8 cellular contexts compared by ENCODE assay signal in the genomic region with DNA sequence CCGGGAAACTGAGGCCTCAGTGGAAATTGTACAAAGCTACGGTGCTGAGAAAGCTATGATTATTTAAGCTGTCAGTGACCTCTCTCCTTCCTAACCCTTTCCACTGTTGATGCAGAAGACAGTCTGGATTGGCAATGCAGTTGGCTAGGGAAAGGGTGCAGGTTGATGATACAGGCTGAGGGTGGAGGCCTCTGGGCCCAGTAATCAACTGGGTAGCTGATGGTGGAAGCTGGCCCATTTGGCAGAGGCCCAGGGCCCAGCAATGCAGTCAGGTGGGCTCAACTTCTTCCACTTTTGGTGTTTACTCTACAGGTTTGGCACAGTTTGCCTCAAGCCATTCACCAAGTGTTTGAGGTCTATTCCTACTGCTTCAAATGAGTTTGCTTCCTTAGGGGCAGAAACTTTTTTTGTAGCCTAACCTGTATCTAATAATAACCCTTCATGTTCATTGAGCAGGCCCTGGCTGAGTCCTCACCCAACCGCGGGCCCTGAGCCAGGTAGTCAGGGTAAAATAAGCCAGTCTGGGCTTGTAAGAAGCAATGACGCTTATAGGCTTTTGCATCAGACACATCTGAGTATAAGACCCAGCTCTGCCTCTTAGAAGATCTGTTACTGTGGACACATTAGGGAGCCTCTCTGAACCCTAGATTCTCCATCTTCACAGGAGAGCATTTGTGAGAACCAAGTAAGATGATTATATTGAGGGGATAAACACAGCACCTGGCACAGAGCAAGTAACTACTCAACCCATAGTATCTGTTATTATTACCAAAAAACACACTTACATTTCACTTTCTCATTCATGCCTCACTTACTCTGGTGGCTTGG. TPM values are rescaled to one million over a fixed set of nuclear protein-coding genes. Genes with fewer than 3 reads are reported as not detected.
DNase-seq lines count a peak whose midpoint lies in the region; ATAC-seq and TF ChIP-seq lines count a peak whose summit lies in the region.

No MANE protein-coding gene starts in this region.

- no peak for ATAC-seq in T-cell (replicated peaks in 1 of 4)
- ATAC-seq in heart right ventricle, result peak in 3 of 8 donors; percentile 24 to 37 (median 28)

- H3K9me3 ChIP-seq in heart right ventricle, result no peaks in the 10 kb centered on the region
- no peaks in the 10 kb centered on the region for H3K9me3 ChIP-seq in endodermal cell (ENCODE audit: control insufficient read depth, low read length)

- H3K4me1 Mint-ChIP-seq in T-cell, result peaks cover 82 to 91% (median 84%) of the 10 kb centered on the region in 3 donors
- peaks cover 56% of the 10 kb centered on the region for H3K4me1 Mint-ChIP-seq in endodermal cell

- H3K27me3 Mint-ChIP-seq in T-cell (no peaks in the 10 kb centered on the region), endodermal cell (ENCODE audit: insufficient read depth) (no peaks in the 10 kb centered on the region)

- H3K27ac ChIP-seq in heart right ventricle (peak overlapping the region; percentile 88 to 100 (median 96)), substantia nigra (ENCODE audit: low read depth, low read length, poor library complexity, severe bottlenecking) (peak overlapping the region; percentile 98), endodermal cell (ENCODE audit: low read depth, low read length) (no peak overlapping the region)

- CTCF ChIA-PET in T-cell (lab: Charles Lee), result interaction anchor here (1.0 to 1.6 kb wide), 3 partner anchors 9 to 49 kb away, joined by 3 to 8 read pairs (median 4); no protein-coding TSS in a partner anchor

- H3K9me3 Mint-ChIP-seq in T-cell (no peaks in the 10 kb centered on the region), endodermal cell (no peaks in the 10 kb centered on the region)

- H3K27me3 ChIP-seq in heart right ventricle, result no peaks in the 10 kb centered on the region
- no peaks in the 10 kb centered on the region for H3K27me3 ChIP-seq in endodermal cell (ENCODE audit: control insufficient read depth, insufficient read depth, low read length, poor library complexity, severe bottlenecking)

- H3K4me3 ChIP-seq in heart right ventricle, result peak overlapping the region in 1 of 10 donors; percentile 43
- H3K4me3 ChIP-seq in endodermal cell (ENCODE audit: low read length), result no peak overlapping the region

- 61 to 67% methylated on average over 5 of the region's 5 CpGs for WGBS in heart right ventricle, 2 donors
- 82 to 91% methylated on average over 3 to 5 of the region's 5 CpGs for WGBS in endodermal cell (ENCODE audit: insufficient coverage in 1 of 2, insufficient read length in 1 of 2), 2 experiments

- H3K36me3 Mint-ChIP-seq in T-cell (peaks cover 45% of the 10 kb centered on the region), endodermal cell (ENCODE audit: low read depth) (peaks cover 50% of the 10 kb centered on the region)

- no peak for TF ChIP-seq CTCF in heart right ventricle (IDR thresholded peaks at IDR 0.05)
- TF ChIP-seq CTCF in endodermal cell (conservative IDR thresholded peaks at IDR 0.05), result no peak

- peak in 2 of 3 experiments; percentile 11 to 28 for DNase-seq in NCI-H1417 (lab: John Stamatoyannopoulos, UW)
- DNase-seq in NCI-H1417 treated with DMSO at 0.1 percent for 48 hours (lab: John Stamatoyannopoulos, UW), result no peak
- no peak for DNase-seq in T-cell
- peak in 1 of 2 donors; percentile 70 for DNase-seq in heart right ventricle
- DNase-seq in substantia nigra (lab: John Stamatoyannopoulos, UW), result peak in 2 of 49 donors; percentile 40 to 90
- no peak for DNase-seq in SIG-M5 treated with dmso at 0.1 percent for 504 hours (lab: John Stamatoyannopoulos, UW; ENCODE audit: unreplicated experiment)
- no peak for DNase-seq in HK-2 (ENCODE audit: unreplicated experiment)
- DNase-seq in endodermal cell, result no peak

- H3K4me3 Mint-ChIP-seq in T-cell (no peak overlapping the region), endodermal cell (no peak overlapping the region)

- H3K27ac Mint-ChIP-seq in T-cell (peak overlapping the region; percentile 32 to 85), endodermal cell (no peak overlapping the region)

- no peak overlapping the region for H3K9ac ChIP-seq in endodermal cell (ENCODE audit: extremely low read depth, low read length, poor library complexity, severe bottlenecking)

- POLR2A ChIA-PET in T-cell (lab: Charles Lee), result no interaction called here

- H3K36me3 ChIP-seq in heart right ventricle, result peaks cover 0 to 72% (median 18%) of the 10 kb centered on the region in 9 donors
- H3K36me3 ChIP-seq in endodermal cell (ENCODE audit: control insufficient read depth, insufficient read depth, low read length), result peaks cover 41% of the 10 kb centered on the region

- H3K4me1 ChIP-seq in heart right ventricle (peaks cover 49 to 100% (median 95%) of the 10 kb centered on the region in 9 donors), endodermal cell (ENCODE audit: control insufficient read depth, insufficient read depth, low read length) (peaks cover 28% of the 10 kb centered on the region)

- intact Hi-C loops in heart right ventricle (cut with DNase I), result loop anchor here in 4 of 10 donors (5.0 to 10.0 kb wide), 3 partner anchors 33 to 146 kb away; no protein-coding TSS in a partner anchor

RNA-seq across cellular contexts. Expression of gene BCL2L1, which starts 12.0 kb away (rescaled TPM):
- total RNA-seq in T-cell, result 10 to 100 TPM; 26.6 to 33.8 (median 27.7) TPM
- total RNA-seq in heart right ventricle, result 10 to 100 TPM; 34.7 to 97.4 (median 45.9) TPM
- polyA plus RNA-seq in heart right ventricle, result 100 to 1,000 TPM in 1 of 2 donors, 10 to 100 TPM in 1; 35.2 to 128 TPM
- total RNA-seq in endodermal cell, result 10 to 100 TPM; 60.3 to 89.5 TPM
- polyA plus RNA-seq in endodermal cell (2013, experiment 1 of 2), result 46.6 TPM
- polyA plus RNA-seq in endodermal cell (2013, experiment 2 of 2), result 43.2 TPM

RNA-seq across cellular contexts. Expression of gene TPX2, which starts 28.5 kb away (rescaled TPM):
- 1 to 10 TPM in 4 of 5 donors, under 1 TPM in 1; 0.99 to 3.0 (median 1.4) TPM for total RNA-seq in T-cell
- 1 to 10 TPM in 4 of 10 donors, under 1 TPM in 6; 0.17 to 9.6 (median 0.85) TPM for total RNA-seq in heart right ventricle
- under 1 TPM; 0.29 to 0.72 TPM for polyA plus RNA-seq in heart right ventricle
- total RNA-seq in endodermal cell, result 100 to 1,000 TPM; 108 to 118 TPM
- 137 TPM for polyA plus RNA-seq in endodermal cell (2013, experiment 1 of 2)
- polyA plus RNA-seq in endodermal cell (2013, experiment 2 of 2), result 134 TPM

Comparison
In these comparisons a context has a peak if more than half of its experiments do, and no peak if none do; other contexts are left out.
1. DNase-seq: peak in NCI-H1417 (2 of 3); none in NCI-H1417 treated with DMSO at 0.1 percent for 48 hours (single experiment), T-cell (0 of 34), SIG-M5 treated with dmso at 0.1 percent for 504 hours (single experiment), HK-2 (single experiment) and endodermal cell (single experiment).
2. RNA of gene TPX2, which starts 28.5 kb away (total RNA-seq): 108 to 118 TPM in endodermal cell; 0.99 to 3.0 TPM in T-cell and 0.17 to 9.6 TPM in heart right ventricle; every median in the first group is over 10 times any median in the second.